Comparison of ENCODE assay signal across 1 cellular context in genomic region chr22:17370766-17371181, GRCh38.
TF ChIP-seq lines count a peak whose summit lies in the region.

No MANE protein-coding gene starts in this region.

TF ChIP-seq in H1, 55 proteins besides CTCF, POLR2A, EP300 and RAD21:
- TF ChIP-seq CHD7 (IDR thresholded peaks at IDR 0.05; ENCODE audit: insufficient replicate concordance, low read length) (no peak), TEAD4 (IDR thresholded peaks at IDR 0.05; ENCODE audit: low read depth, low read length) (no peak), SAP30 (IDR thresholded peaks at IDR 0.05; ENCODE audit: insufficient read depth, insufficient replicate concordance, low read length) (no peak), ASH2L (IDR thresholded peaks at IDR 0.05; ENCODE audit: low read length) (peak; percentile 45), PHF8 (conservative IDR thresholded peaks at IDR 0.05; ENCODE audit: low read depth, low read length) (no peak)
